In genomic region chr14:24252289-24253124, GRCh38 we compare ENCODE assay signal across 1 cellular context.
TF ChIP-seq lines count a peak whose summit lies in the region.

No MANE protein-coding gene starts in this region.

TF ChIP-seq in HepG2, 621 proteins besides CTCF, POLR2A, EP300 and RAD21 (continued from another document and continues in another):
- TF ChIP-seq ZBTB40 (IDR thresholded peaks at IDR 0.05), result no peak
- no peak; the same call in 1 of the 2 replicates for TF ChIP-seq ZBTB40 (CRISPR knock-in tag; IDR thresholded peaks at IDR 0.05)
- TF ChIP-seq BRD4 (CRISPR knock-in tag; IDR thresholded peaks at IDR 0.05), result 0 out of 2 replicates have a peak, but pooled peaks have one; percentile 45
- peak; percentile 37; the same call in 1 of the 2 replicates for TF ChIP-seq IRX3 (CRISPR knock-in tag; IDR thresholded peaks at IDR 0.05; ENCODE audit: borderline replicate concordance, low read depth)
- peak; percentile 68 for TF ChIP-seq RXRB (CRISPR knock-in tag; IDR thresholded peaks at IDR 0.05; ENCODE audit: borderline replicate concordance)
- TF ChIP-seq ARNT2 (CRISPR knock-in tag; IDR thresholded peaks at IDR 0.05; ENCODE audit: low read depth), result 0 out of 2 replicates have a peak, but pooled peaks have one; percentile 43
- TF ChIP-seq ATF1 (CRISPR knock-in tag; IDR thresholded peaks at IDR 0.05), result no peak
- TF ChIP-seq FOXC1 (CRISPR knock-in tag; IDR thresholded peaks at IDR 0.05; ENCODE audit: borderline replicate concordance), result no peak
- TF ChIP-seq ZBTB38 (CRISPR knock-in tag; IDR thresholded peaks at IDR 0.05), result peak; percentile 89
- no peak for TF ChIP-seq ZNF503 (CRISPR knock-in tag; IDR thresholded peaks at IDR 0.05)
- TF ChIP-seq JUN (CRISPR knock-in tag; IDR thresholded peaks at IDR 0.05), result no peak
- peak; percentile 6; the same call in 1 of the 2 replicates for TF ChIP-seq ERF (CRISPR knock-in tag; IDR thresholded peaks at IDR 0.05)
- no peak for TF ChIP-seq MLXIP (CRISPR knock-in tag; IDR thresholded peaks at IDR 0.05; ENCODE audit: borderline replicate concordance)
- TF ChIP-seq ZNF230 (CRISPR knock-in tag; IDR thresholded peaks at IDR 0.05), result 0 out of 2 replicates have a peak, but pooled peaks have one; percentile 51
- peak; percentile 97; the same call in 1 of the 2 replicates for TF ChIP-seq ZNF83 (CRISPR knock-in tag; IDR thresholded peaks at IDR 0.05; ENCODE audit: borderline replicate concordance)
- 0 out of 2 replicates have a peak, but pooled peaks have one; percentile 63 for TF ChIP-seq ZSCAN9 (CRISPR knock-in tag; IDR thresholded peaks at IDR 0.05; ENCODE audit: borderline replicate concordance)
- no peak for TF ChIP-seq ZNF337 (CRISPR knock-in tag; IDR thresholded peaks at IDR 0.05; ENCODE audit: borderline replicate concordance, low read depth)
- no peak for TF ChIP-seq FIP1L1 (IDR thresholded peaks at IDR 0.05; ENCODE audit: borderline replicate concordance, insufficient read depth, low read depth, low read length)
- TF ChIP-seq FOXP4 (CRISPR knock-in tag; IDR thresholded peaks at IDR 0.05), result peak; percentile 67
- TF ChIP-seq ELF4 (CRISPR knock-in tag; IDR thresholded peaks at IDR 0.05; ENCODE audit: borderline replicate concordance), result no peak
- TF ChIP-seq HNRNPK (IDR thresholded peaks at IDR 0.05; ENCODE audit: low read depth, low read length, poor library complexity, severe bottlenecking), result no peak
- no peak for TF ChIP-seq ZNF660 (CRISPR knock-in tag; IDR thresholded peaks at IDR 0.05; ENCODE audit: borderline replicate concordance, low read depth)
- no peak for TF ChIP-seq NR3C1 (CRISPR knock-in tag; IDR thresholded peaks at IDR 0.05)
- TF ChIP-seq KDM2A (CRISPR knock-in tag; IDR thresholded peaks at IDR 0.05; ENCODE audit: borderline replicate concordance, low read depth), result peak; percentile 39; the same call in 1 of the 2 replicates
- no peak for TF ChIP-seq CCDC6 (CRISPR knock-in tag; IDR thresholded peaks at IDR 0.05)
- TF ChIP-seq PTBP1 (IDR thresholded peaks at IDR 0.05; ENCODE audit: low read depth, low read length, poor library complexity, severe bottlenecking), result no peak
- TF ChIP-seq ELF1 (CRISPR knock-in tag; IDR thresholded peaks at IDR 0.05), result peak; percentile 23; the same call in 1 of the 2 replicates
- 0 out of 2 replicates have a peak, but pooled peaks have one; percentile 58 for TF ChIP-seq ZNF335 (CRISPR knock-in tag; IDR thresholded peaks at IDR 0.05)
- TF ChIP-seq MXD4 (CRISPR knock-in tag; IDR thresholded peaks at IDR 0.05), result 0 out of 2 replicates have a peak, but pooled peaks have one; percentile 43
- TF ChIP-seq HES4 (CRISPR knock-in tag; IDR thresholded peaks at IDR 0.05; ENCODE audit: borderline replicate concordance), result no peak; the same call in 1 of the 2 replicates
- TF ChIP-seq KLF12 (CRISPR knock-in tag; IDR thresholded peaks at IDR 0.05; ENCODE audit: borderline replicate concordance), result no peak
- peak; percentile 93 for TF ChIP-seq MZF1 (CRISPR knock-in tag; IDR thresholded peaks at IDR 0.05; ENCODE audit: borderline replicate concordance)
- no peak for TF ChIP-seq ZNF646 (CRISPR knock-in tag; IDR thresholded peaks at IDR 0.05)
- no peak for TF ChIP-seq ZBTB43 (CRISPR knock-in tag; conservative IDR thresholded peaks at IDR 0.05)
